Comparison of ENCODE assay signal across 8 cellular contexts in genomic region chr6:87407896-87408720, GRCh38. TPM values are rescaled to one million over a fixed set of nuclear protein-coding genes. Genes with fewer than 3 reads are reported as not detected.
DNase-seq lines count a peak whose midpoint lies in the region; ATAC-seq and TF ChIP-seq lines count a peak whose summit lies in the region.

Gene CFAP206 (plus strand): TSS chr6:87407972. CDS start chr6:87409840, 1,868 bp downstream.

- peaks cover 17% of the 10 kb centered on the region for H3K27me3 Mint-ChIP-seq in CD8-positive, alpha-beta T cell (ENCODE audit: low read depth)
- peaks cover 3% of the 10 kb centered on the region for H3K27me3 Mint-ChIP-seq in memory B cell

- peak within 1 kb of the TSS; percentile 64 for H3K27ac ChIP-seq in CD8-positive, alpha-beta T cell (ENCODE audit: low read depth, low read length)

- peak; percentile 77 for ATAC-seq in CD8-positive, alpha-beta T cell
- ATAC-seq in GM19463 (IDR thresholded peaks at IDR 0.05; ENCODE audit: unreplicated experiment): peak; percentile 83
- peak; percentile 80 for ATAC-seq in memory B cell (ENCODE audit: low read depth)

- peaks cover 7% of the 10 kb centered on the region for H3K4me1 Mint-ChIP-seq in CD8-positive, alpha-beta T cell (ENCODE audit: low read depth)
- H3K4me1 Mint-ChIP-seq in memory B cell: peaks cover 4% of the 10 kb centered on the region

- H3K4me3 ChIP-seq in CD8-positive, alpha-beta T cell (ENCODE audit: low read depth, low read length): peak within 1 kb of the TSS; percentile 65

- no peak for TF ChIP-seq CTCF in CD8-positive, alpha-beta T cell (IDR thresholded peaks at IDR 0.05)

- H3K9me3 Mint-ChIP-seq in CD8-positive, alpha-beta T cell: no peaks in the 10 kb centered on the region
- no peaks in the 10 kb centered on the region for H3K9me3 Mint-ChIP-seq in memory B cell

- peak; percentile 50 to 85 (median 76) for DNase-seq in CD8-positive, alpha-beta T cell
- DNase-seq in HK-2 (ENCODE audit: unreplicated experiment): peak; percentile 94
- DNase-seq in NCI-H82 treated with DMSO at 0.1 percent for 48 hours (lab: John Stamatoyannopoulos, UW; ENCODE audit: unreplicated experiment): peak; percentile 72
- DNase-seq in activated CD8-positive, alpha-beta memory T cell treated with anti-CD3 and anti-CD28 coated beads for 24 hours: peak; percentile 93
- peak; percentile 80 for DNase-seq in effector CD8-positive, alpha-beta T cell (lab: John Stamatoyannopoulos, UW)
- peak; percentile 77 to 92 for DNase-seq in memory B cell (ENCODE audit: low spot score in 2 of 2)
- peak; percentile 60 to 64 (median 61) for DNase-seq in stimulated activated CD4-positive, alpha-beta T cell treated with anti-CD3 and anti-CD28 coated beads, TNF-alpha, amount 100 ng/mL, for 48 hours (ENCODE audit: low read depth in 3 of 3)

- peak within 1 kb of the TSS; percentile 57 for H3K27ac Mint-ChIP-seq in CD8-positive, alpha-beta T cell
- peak within 1 kb of the TSS; percentile 86 for H3K27ac Mint-ChIP-seq in memory B cell

- CTCF ChIA-PET in CD8-positive, alpha-beta T cell (lab: Charles Lee): interaction anchor here (2.1 kb wide), 1 partner anchor 15 kb away, joined by 7 read pairs; no protein-coding TSS in a partner anchor

- H3K4me1 ChIP-seq in CD8-positive, alpha-beta T cell (ENCODE audit: insufficient read depth, low read length): peaks cover 10% of the 10 kb centered on the region

- H3K27me3 ChIP-seq in CD8-positive, alpha-beta T cell (ENCODE audit: insufficient read depth, low read length): peaks cover 3% of the 10 kb centered on the region

- POLR2A ChIA-PET in CD8-positive, alpha-beta T cell (lab: Charles Lee): interaction anchor here (1.0 to 2.1 kb wide), 3 partner anchors 12 to 294 kb away, joined by 3 to 6 read pairs (median 5); partner anchors contain the start of gene AKIRIN2

- intact Hi-C loops in CD8-positive, alpha-beta T cell (cut with DNase I, micrococcal nuclease): loop anchor here (1.0 to 10.0 kb wide), 13 partner anchors 15 to 1733 kb away; partner anchors contain the start of genes AKIRIN2 (in 2 of the 2), SMIM8 (in 2 of the 2), ZNF292 (in 2 of the 2) and ORC3 (in 1 of the 2)

- H3K9me3 ChIP-seq in CD8-positive, alpha-beta T cell (ENCODE audit: low read length): no peaks in the 10 kb centered on the region

- H3K36me3 Mint-ChIP-seq in CD8-positive, alpha-beta T cell: no peaks in the 10 kb centered on the region
- H3K36me3 Mint-ChIP-seq in memory B cell: no peaks in the 10 kb centered on the region

- no peaks in the 10 kb centered on the region for H3K36me3 ChIP-seq in CD8-positive, alpha-beta T cell (ENCODE audit: insufficient read depth, low read length)

- H3K4me3 Mint-ChIP-seq in CD8-positive, alpha-beta T cell: peak within 1 kb of the TSS; percentile 87
- peak within 1 kb of the TSS; percentile 86 for H3K4me3 Mint-ChIP-seq in memory B cell

RNA-seq across cellular contexts. Expression of gene CFAP206, which starts in this region (rescaled TPM):
- total RNA-seq in CD8-positive, alpha-beta T cell: not detected

Comparison
In these comparisons a context has a peak if more than half of its experiments do, and no peak if none do; other contexts are left out.
1. Peak in every context shown above with its lines: DNase-seq, ATAC-seq, H3K4me3 ChIP-seq and H3K27ac ChIP-seq.
2. Peak in DNase-seq, ATAC-seq, H3K4me3 ChIP-seq and H3K27ac ChIP-seq in CD8-positive, alpha-beta T cell; RNA of the gene not detected or under 1 TPM.